ENCODE assay signal across 17 cellular contexts in the genomic region with DNA sequence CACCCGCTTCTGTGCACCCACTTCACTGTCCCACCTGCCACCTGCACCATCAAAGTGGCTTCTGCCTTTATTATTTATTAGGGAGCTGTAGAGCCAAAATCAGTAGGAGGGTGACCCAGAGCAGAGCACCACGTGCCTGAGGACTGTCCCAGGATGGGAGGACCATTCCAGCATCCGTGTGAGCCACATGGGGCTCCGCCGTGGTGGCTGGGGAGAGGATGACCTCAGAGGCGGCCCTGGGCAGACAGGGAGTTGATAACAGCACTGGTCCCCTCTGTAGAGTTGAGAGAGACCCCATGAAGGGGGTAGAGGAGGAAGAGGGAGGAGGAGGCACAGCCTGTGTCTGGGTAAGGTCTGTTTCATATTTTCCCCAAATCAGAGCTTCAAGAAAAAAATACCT.
"Had no signal": no experiment of that assay in that cellular context is flagged by ENCODE, and none has a peak within 500 bp of the region (broad histone marks: within the 10 kb centered on the region; RNA-seq: fewer than 3 reads in every experiment).

No MANE protein-coding gene starts in this region.

- H3K4me3 ChIP-seq: colonic mucosa, esophagus muscularis mucosa, gastroesophageal sphincter, heart right ventricle, left lung, lower lobe of right lung, mucosa of descending colon had no signal

- H3K27ac Mint-ChIP-seq: dendritic cell treated with granulocyte-macrophage colony-stimulating factor and Interleukin-4, amounts not matched to agents 40 ng/mL and 50 ng/mL, for 4 days; effector memory CD8-positive, alpha-beta T cell; mesothelial cell of epicardium had no signal

- H3K27ac ChIP-seq: colonic mucosa, esophagus muscularis mucosa, foreskin keratinocyte, gastroesophageal sphincter, heart right ventricle, left lung, lower lobe of right lung had no signal

- H3K4me1 Mint-ChIP-seq: mesothelial cell of epicardium had no signal

- H3K36me3 Mint-ChIP-seq: mesothelial cell of epicardium had no signal

- H3K27me3 ChIP-seq: colonic mucosa had no signal

- DNase-seq: colonic mucosa; cortex of kidney; effector CD8-positive, alpha-beta T cell; effector memory CD8-positive, alpha-beta T cell; foreskin keratinocyte; heart right ventricle; hippocampal formation; left cardiac atrium; left lung; left ventricle myocardium superior; lower lobe of right lung; mesenchymal stem cell; mucosa of descending colon had no signal

- H3K4me3 Mint-ChIP-seq: dendritic cell treated with granulocyte-macrophage colony-stimulating factor and Interleukin-4, amounts not matched to agents 40 ng/mL and 50 ng/mL, for 4 days; effector memory CD8-positive, alpha-beta T cell; mesothelial cell of epicardium had no signal

- H3K4me1 ChIP-seq: colonic mucosa, foreskin keratinocyte, left lung, lower lobe of right lung had no signal

- H3K36me3 ChIP-seq: colonic mucosa, esophagus muscularis mucosa, gastroesophageal sphincter, heart right ventricle, left lung, lower lobe of right lung had no signal

- ATAC-seq: effector memory CD8-positive, alpha-beta T cell; foreskin keratinocyte; gastroesophageal sphincter; left lung; lower lobe of right lung; mucosa of descending colon had no signal

- H3K9me3 ChIP-seq: colonic mucosa, esophagus muscularis mucosa, gastroesophageal sphincter, heart right ventricle, left lung, lower lobe of right lung, mucosa of descending colon had no signal
